ENCODE assay signal across 26 cellular contexts in the genomic region with DNA sequence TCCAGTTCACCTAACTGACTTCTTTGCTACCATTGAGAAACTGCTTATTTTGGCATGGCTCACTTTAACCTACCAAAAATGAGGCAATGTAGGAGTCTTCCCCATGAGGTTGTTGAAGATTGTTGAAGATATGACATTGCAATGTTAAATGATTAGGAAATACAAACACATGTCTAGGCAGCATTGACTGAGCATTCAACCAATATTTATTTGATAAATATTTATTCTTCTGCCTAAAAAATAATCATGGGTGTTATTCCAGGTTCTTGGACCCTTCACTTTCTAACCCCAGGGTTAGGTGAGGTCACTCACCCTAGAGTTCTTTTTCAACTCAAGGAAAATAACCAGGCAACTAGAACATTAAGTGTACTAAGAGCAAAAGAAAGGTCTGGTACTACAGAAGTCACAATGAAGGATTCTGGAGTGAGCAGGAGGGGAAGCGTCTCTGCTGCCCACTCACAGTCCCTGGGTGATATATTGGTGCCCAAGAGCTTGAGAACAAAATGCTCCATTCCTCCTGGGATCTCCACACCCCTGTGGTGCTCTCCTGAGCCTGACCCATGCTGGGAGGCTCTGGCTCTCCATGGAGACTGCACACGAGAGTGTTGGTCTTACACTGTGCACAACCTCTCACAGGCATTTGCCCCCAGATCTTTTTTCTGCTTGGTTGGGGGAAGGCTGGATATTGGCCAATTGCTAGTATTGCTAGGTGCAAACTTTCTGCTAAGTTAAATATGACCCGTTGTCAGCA.
"Had no signal": no experiment of that assay in that cellular context is flagged by ENCODE, and none has a peak within 500 bp of the region (broad histone marks: within the 10 kb centered on the region; RNA-seq: fewer than 3 reads in every experiment).

No MANE protein-coding gene starts in this region.

- H3K27me3 ChIP-seq: vagina had no signal

- H3K4me2 ChIP-seq: neural progenitor cell had no signal

- H3K4me1 ChIP-seq: esophagus squamous epithelium, neural progenitor cell, psoas muscle, spleen, transverse colon, vagina had no signal

- H2AFZ ChIP-seq: neural progenitor cell had no signal

- H3K4me3 ChIP-seq: esophagus squamous epithelium, lung, neural progenitor cell, psoas muscle, skin epidermis, spleen, thoracic aorta, transverse colon, vagina had no signal

- ATAC-seq: effector memory CD8-positive, alpha-beta T cell; left colon; left ventricle myocardium superior; naive thymus-derived CD4-positive, alpha-beta T cell; psoas muscle; right cardiac atrium; stimulated activated naive B cell treated with anti-CD40 and anti-IgM and Interleukin-4, amounts not matched to agents 10 μg/mL and 1 μg/mL and 100 μg/mL, for 72 hours had no signal

- H3K9ac ChIP-seq: neural progenitor cell had no signal

- H3K36me3 ChIP-seq: esophagus squamous epithelium, neural progenitor cell, spleen, thoracic aorta, transverse colon, vagina had no signal

- DNase-seq: cortex of kidney; effector memory CD8-positive, alpha-beta T cell; erythroblast; esophagus squamous epithelium; hypothalamus; immature natural killer cell; islet precursor cell; kidney glomerular epithelial cell; left colon; left ventricle myocardium superior; mesenchymal stem cell; midbrain; naive thymus-derived CD4-positive, alpha-beta T cell; psoas muscle; right cardiac atrium; spleen; stimulated activated CD4-positive, alpha-beta T cell treated with anti-CD3 and anti-CD28 coated beads, Interleukin-4, amount 100 ng/mL, for 4 hours; stimulated activated naive B cell treated with anti-CD40 and anti-IgM and Interleukin-4, amounts not matched to agents 10 μg/mL and 1 μg/mL and 100 μg/mL, for 72 hours; transverse colon had no signal

- H3K27ac ChIP-seq: esophagus squamous epithelium, neural progenitor cell, psoas muscle, skin epidermis, spleen, thoracic aorta, transverse colon, vagina had no signal

- H3K9me3 ChIP-seq: esophagus squamous epithelium, psoas muscle, spleen, thoracic aorta, transverse colon, vagina had no signal

- FAIRE-seq: endometrium, frontal cortex had no signal
